In the genomic region with DNA sequence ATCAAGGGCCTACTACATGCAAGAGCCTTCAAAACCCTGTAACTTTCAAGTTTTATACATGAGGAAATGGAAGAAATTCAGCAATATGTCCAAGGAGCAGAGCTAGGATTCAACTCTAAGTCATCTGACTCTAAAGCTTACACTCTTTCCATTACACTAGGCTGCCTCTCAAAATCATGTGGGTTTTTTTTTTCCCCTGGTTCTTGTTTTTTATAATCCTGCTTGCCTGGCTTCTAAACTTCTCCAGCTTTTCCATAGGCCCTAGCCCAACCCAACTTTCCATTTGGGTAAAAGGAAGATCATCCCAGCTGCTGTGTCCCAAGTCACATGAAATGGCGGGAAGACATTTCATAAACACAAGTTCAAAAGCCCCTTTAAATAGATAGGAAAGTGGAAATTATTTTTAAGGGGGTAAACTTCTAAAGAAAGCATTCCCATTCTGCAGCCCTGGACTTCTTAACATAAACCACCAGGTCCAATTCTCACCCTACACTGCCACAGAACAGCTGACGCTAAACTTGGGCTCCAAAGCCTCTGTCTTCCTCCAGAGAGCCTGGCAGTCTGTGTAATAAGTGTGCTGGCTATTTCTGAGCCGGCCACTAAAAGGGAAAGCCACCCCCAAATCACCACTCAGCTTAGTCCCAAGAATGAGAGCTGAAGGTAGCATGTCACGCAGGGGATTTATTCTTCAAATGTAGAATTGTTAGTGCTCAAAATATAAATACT, we compare ENCODE assay signal across 15 cellular contexts. TPM values are rescaled to one million over a fixed set of nuclear protein-coding genes. Genes with fewer than 3 reads are reported as not detected.
A peak's percentile ranks its signal among the peaks of the same experiment; 100 is the strongest.
DNase-seq lines count a peak whose midpoint lies in the region; ATAC-seq and TF ChIP-seq lines count a peak whose summit lies in the region.
"Had no signal": no experiment of that assay in that cellular context is flagged by ENCODE, and none has a peak within 500 bp of the region (broad histone marks: within the 10 kb centered on the region; RNA-seq: fewer than 3 reads in every experiment).

No MANE protein-coding gene starts in this region.

- no peak overlapping the region for H3K4me3 Mint-ChIP-seq in T-helper 1 cell treated with Interleukin-12 subunit alpha and Interleukin-12 subunit beta and Interleukin-4 antibody, amounts not matched to agents 30 μg/mL and 1 μg/mL, for 36 hours
- peak overlapping the region; percentile 24 for H3K4me3 Mint-ChIP-seq in activated B cell treated with CpG ODN at 0.5 μM for 24 hours

- H2AFZ ChIP-seq in smooth muscle cell (ENCODE audit: low read depth) = no peak overlapping the region
- H2AFZ ChIP-seq: parathyroid adenoma had no signal

- H3K27me3 Mint-ChIP-seq in T-helper 1 cell treated with Interleukin-12 subunit alpha and Interleukin-12 subunit beta and Interleukin-4 antibody, amounts not matched to agents 30 μg/mL and 1 μg/mL, for 36 hours (ENCODE audit: low read depth) = no peaks in the 10 kb centered on the region
- no peaks in the 10 kb centered on the region for H3K27me3 Mint-ChIP-seq in activated B cell treated with CpG ODN at 0.5 μM for 24 hours

- 56 to 82% methylated on average over 4 of the region's 4 CpGs for whole genome bisulfite sequencing in esophagus squamous epithelium, 2 donors
- 38% methylated on average over 4 of the region's 4 CpGs for WGBS in smooth muscle cell (ENCODE audit: low lambda C conversion rate)

- H3K79me2 ChIP-seq in smooth muscle cell (ENCODE audit: low read depth) = peaks cover 22% of the 10 kb centered on the region

- intact Hi-C loops in activated B cell treated with CpG ODN at 0.5 μM for 24 hours (cut with micrococcal nuclease) (no loop called here), esophagus squamous epithelium (cut with DNase I) (no loop called here), A673 (cut with micrococcal nuclease; ENCODE audit: unreplicated experiment) (no loop called here)

- TF ChIP-seq CTCF in activated B cell treated with CpG ODN at 0.5 μM for 24 hours (IDR thresholded peaks at IDR 0.05) (no peak), esophagus squamous epithelium (IDR thresholded peaks at IDR 0.05) (no peak), smooth muscle cell (IDR thresholded peaks at IDR 0.05; ENCODE audit: borderline replicate concordance, insufficient read depth, poor library complexity, severe bottlenecking) (no peak), A673 (conservative IDR thresholded peaks at IDR 0.05; ENCODE audit: low read depth, low read length) (no peak)

- H3K36me3 Mint-ChIP-seq in T-helper 1 cell treated with Interleukin-12 subunit alpha and Interleukin-12 subunit beta and Interleukin-4 antibody, amounts not matched to agents 30 μg/mL and 1 μg/mL, for 36 hours (ENCODE audit: low read depth) = peaks cover 22% of the 10 kb centered on the region
- peaks cover 57% of the 10 kb centered on the region for H3K36me3 Mint-ChIP-seq in activated B cell treated with CpG ODN at 0.5 μM for 24 hours (ENCODE audit: low read depth)

- no peaks in the 10 kb centered on the region for H3K36me3 ChIP-seq in esophagus squamous epithelium
- no peaks in the 10 kb centered on the region for H3K36me3 ChIP-seq in smooth muscle cell (ENCODE audit: low read depth)
- H3K36me3 ChIP-seq in A673 (ENCODE audit: insufficient read depth, low read length, poor library complexity, severe bottlenecking) = no peaks in the 10 kb centered on the region

- BruUV-seq in A673 (replicated peaks; lab: Mats Ljungman, UMichigan) = no TSS peak

- peaks cover 23% of the 10 kb centered on the region for H3F3A ChIP-seq in smooth muscle cell (ENCODE audit: low read depth)

- H3K27ac Mint-ChIP-seq in T-helper 1 cell treated with Interleukin-12 subunit alpha and Interleukin-12 subunit beta and Interleukin-4 antibody, amounts not matched to agents 30 μg/mL and 1 μg/mL, for 36 hours = peak overlapping the region; percentile 57
- H3K27ac Mint-ChIP-seq in activated B cell treated with CpG ODN at 0.5 μM for 24 hours = peak overlapping the region; percentile 93

- ATAC-seq in activated B cell treated with CpG ODN at 0.5 μM for 24 hours (ENCODE audit: low read depth) (no peak), GM19463 (IDR thresholded peaks at IDR 0.05; ENCODE audit: unreplicated experiment) (no peak)

- H3K4me1 Mint-ChIP-seq in T-helper 1 cell treated with Interleukin-12 subunit alpha and Interleukin-12 subunit beta and Interleukin-4 antibody, amounts not matched to agents 30 μg/mL and 1 μg/mL, for 36 hours (ENCODE audit: low read depth) = peaks cover 66% of the 10 kb centered on the region
- H3K4me1 Mint-ChIP-seq in activated B cell treated with CpG ODN at 0.5 μM for 24 hours = peaks cover 100% of the 10 kb centered on the region

- no peak overlapping the region for H3K9ac ChIP-seq in smooth muscle cell (ENCODE audit: low read depth)
- H3K9ac ChIP-seq: parathyroid adenoma had no signal

- H3K4me2 ChIP-seq in smooth muscle cell = peak overlapping the region; percentile 54

- H3K4me3 ChIP-seq in esophagus squamous epithelium (no peak overlapping the region), smooth muscle cell (no peak overlapping the region), A673 (ENCODE audit: low read depth, low read length, poor library complexity, severe bottlenecking) (no peak overlapping the region)

- no peak for TF ChIP-seq POLR2A in esophagus squamous epithelium (IDR thresholded peaks at IDR 0.05)

- H3K27ac ChIP-seq in esophagus squamous epithelium = peak overlapping the region in 3 of 4 donors; percentile 74 to 87 (median 84)
- H3K27ac ChIP-seq in smooth muscle cell (ENCODE audit: low read depth) = peak overlapping the region; percentile 84
- H3K27ac ChIP-seq in A673 (ENCODE audit: low read depth, low read length, poor library complexity, severe bottlenecking) = no peak overlapping the region
- H3K27ac ChIP-seq: 22Rv1, parathyroid adenoma had no signal

- H4K20me1 ChIP-seq in smooth muscle cell (ENCODE audit: low read depth) = no peaks in the 10 kb centered on the region

- no peaks in the 10 kb centered on the region for H3K9me3 Mint-ChIP-seq in T-helper 1 cell treated with Interleukin-12 subunit alpha and Interleukin-12 subunit beta and Interleukin-4 antibody, amounts not matched to agents 30 μg/mL and 1 μg/mL, for 36 hours
- no peaks in the 10 kb centered on the region for H3K9me3 Mint-ChIP-seq in activated B cell treated with CpG ODN at 0.5 μM for 24 hours

- DNase-seq in T-helper 1 cell (no peak), activated B cell treated with CpG ODN at 0.5 μM for 24 hours (no peak), esophagus squamous epithelium (lab: John Stamatoyannopoulos, UW) (no peak), smooth muscle cell (lab: John Stamatoyannopoulos, UW; ENCODE audit: unreplicated experiment) (no peak), A673 (ENCODE audit: low spot score) (no peak), epidermal melanocyte (ENCODE audit: insufficient read length, low spot score) (no peak)
- DNase-seq: amniotic stem cell, Calu3, left ventricle myocardium superior, NCI-H1694, NCI-H82 had no signal

- H3K4me1 ChIP-seq in esophagus squamous epithelium (peaks cover 36 to 98% (median 59%) of the 10 kb centered on the region in 3 donors), smooth muscle cell (ENCODE audit: low read depth) (peaks cover 18% of the 10 kb centered on the region), A673 (ENCODE audit: insufficient read depth, low read length, poor library complexity, severe bottlenecking) (peaks cover 27% of the 10 kb centered on the region)
- H3K4me1 ChIP-seq: parathyroid adenoma had no signal

- H3K9me3 ChIP-seq in esophagus squamous epithelium (no peaks in the 10 kb centered on the region), smooth muscle cell (replicated peaks; ENCODE audit: low read depth) (no peaks in the 10 kb centered on the region), A673 (ENCODE audit: low read depth, low read length, poor library complexity, severe bottlenecking) (no peaks in the 10 kb centered on the region)

- CTCF ChIA-PET in activated B cell treated with CpG ODN at 0.5 μM for 24 hours (lab: Charles Lee) (interaction anchor here (1.0 to 2.5 kb wide), 3 partner anchors 7 to 30 kb away, joined by 4 to 7 read pairs (median 5); no protein-coding TSS in a partner anchor), A673 (lab: Charles Lee) (no interaction called here)

- H3K27me3 ChIP-seq in esophagus squamous epithelium (no peaks in the 10 kb centered on the region), smooth muscle cell (ENCODE audit: low read depth) (no peaks in the 10 kb centered on the region), A673 (replicated peaks; ENCODE audit: insufficient read depth, low read depth, low read length, poor library complexity) (no peaks in the 10 kb centered on the region)

- POLR2A ChIA-PET in activated B cell treated with CpG ODN at 0.5 μM for 24 hours (lab: Charles Lee) (interaction anchor here (0.7 to 14.1 kb wide), 10 partner anchors 12 to 59 kb away, joined by 3 to 261 read pairs (median 10); a partner anchor contains a TSS), A673 (lab: Charles Lee; ENCODE audit: low non-redundant PET) (no interaction called here)

RNA-seq across cellular contexts. Expression of a gene that starts 46.9 kb away (rescaled TPM):
- total RNA-seq in activated B cell treated with CpG ODN at 0.5 μM for 24 hours (88.5 and 97.3 TPM in 2 replicates), esophagus squamous epithelium (10 to 100 TPM; 10.7 to 22.3 (median 15.9) TPM), smooth muscle cell (8.9 and 12.5 TPM in 2 replicates), A673 (2021) (12.5 and 14.1 TPM in 2 replicates)
- 11.4 and 12.2 TPM in 2 replicates for polyA plus RNA-seq in smooth muscle cell
